ENCODE assay signal across 1 cellular context in genomic region chrX:12843668-12844279, GRCh38.
TF ChIP-seq lines count a peak whose summit lies in the region.

No MANE protein-coding gene starts in this region.

TF ChIP-seq in HepG2, 621 proteins besides CTCF, POLR2A, EP300 and RAD21 (continued from another document):
- no peak for TF ChIP-seq ZNF737 (CRISPR knock-in tag; IDR thresholded peaks at IDR 0.05; ENCODE audit: borderline replicate concordance)
- no peak for TF ChIP-seq RBAK (CRISPR knock-in tag; IDR thresholded peaks at IDR 0.05)
- TF ChIP-seq ZNF337 (CRISPR knock-in tag; IDR thresholded peaks at IDR 0.05; ENCODE audit: borderline replicate concordance, low read depth): no peak
- no peak for TF ChIP-seq SOX13 (IDR thresholded peaks at IDR 0.05)
- TF ChIP-seq SOX13 (CRISPR knock-in tag; conservative IDR thresholded peaks at IDR 0.05 in 1 of 2, IDR thresholded peaks at IDR 0.05 in 1 of 2): peak in 1 of 2 experiments; percentile 88; a peak in 2 of 4 replicates
- TF ChIP-seq ZNF512B (CRISPR knock-in tag; IDR thresholded peaks at IDR 0.05; ENCODE audit: borderline replicate concordance): no peak
- TF ChIP-seq HDAC1 (CRISPR knock-in tag; IDR thresholded peaks at IDR 0.05): 0 out of 2 replicates have a peak, but pooled peaks have one; percentile 22
- TF ChIP-seq IKZF4 (CRISPR knock-in tag; IDR thresholded peaks at IDR 0.05; ENCODE audit: borderline replicate concordance, low read depth, not compliant biosample characterization): no peak
- no peak for TF ChIP-seq AFF4 (CRISPR knock-in tag; IDR thresholded peaks at IDR 0.05)
- peak; percentile 59; the same call in 1 of the 2 replicates for TF ChIP-seq NFKBIZ (CRISPR knock-in tag; IDR thresholded peaks at IDR 0.05)
- TF ChIP-seq MYPOP (CRISPR knock-in tag; IDR thresholded peaks at IDR 0.05): no peak
- TF ChIP-seq NR2F1 (CRISPR knock-in tag; IDR thresholded peaks at IDR 0.05): peak in 1 of 2 experiments; percentile 68; a peak in 1 of 4 replicates
- TF ChIP-seq ZNF567 (CRISPR knock-in tag; IDR thresholded peaks at IDR 0.05; ENCODE audit: borderline replicate concordance): no peak
- TF ChIP-seq HNF4A (CRISPR knock-in tag; IDR thresholded peaks at IDR 0.05): peak; percentile 96
- peak; percentile 55; the same call in 1 of the 2 replicates for TF ChIP-seq ZNF609 (CRISPR knock-in tag; IDR thresholded peaks at IDR 0.05; ENCODE audit: borderline replicate concordance)
- TF ChIP-seq KDM6A (CRISPR knock-in tag; IDR thresholded peaks at IDR 0.05; ENCODE audit: low read depth): peak; percentile 97
- no peak for TF ChIP-seq ZNF451 (CRISPR knock-in tag; IDR thresholded peaks at IDR 0.05)
- 0 out of 2 replicates have a peak, but pooled peaks have one; percentile 34 for TF ChIP-seq TBX3 (IDR thresholded peaks at IDR 0.05; ENCODE audit: borderline replicate concordance)
